ENCODE assay signal across 15 cellular contexts in genomic region chr2:221492606-221493005, GRCh38.
DNase-seq lines count a peak whose midpoint lies in the region; ATAC-seq and TF ChIP-seq lines count a peak whose summit lies in the region.
"Had no signal": no experiment of that assay in that cellular context is flagged by ENCODE, and none has a peak within 500 bp of the region (broad histone marks: within the 10 kb centered on the region; RNA-seq: fewer than 3 reads in every experiment).

No MANE protein-coding gene starts in this region.

- DNase-seq in G401 (ENCODE audit: low spot score) (peak; percentile 74), NCI-H446 treated with DMSO at 0.1 percent for 48 hours (lab: John Stamatoyannopoulos, UW) (peak; percentile 39), fibroblast of gingiva (ENCODE audit: low read depth) (peak; percentile 78)
- DNase-seq in activated CD8-positive, alpha-beta memory T cell treated with anti-CD3 and anti-CD28 coated beads, Interleukin-2, amount 50 U/mL, for 4 hours, result no peak
- DNase-seq in stimulated activated naive CD4-positive, alpha-beta T cell treated with Interleukin-2 at 50 U/mL for 16 hours (lab: John Stamatoyannopoulos, UW), result no peak
- DNase-seq: BE2C; CD4-positive, alpha-beta memory T cell; H7; KBM-7; MG63; NCI-H1105; NCI-H187 treated with DMSO at 0.1 percent for 48 hours; SHP77 had no signal

- no peak for ATAC-seq in HG02870 (IDR thresholded peaks at IDR 0.05; ENCODE audit: unreplicated experiment)

- no peaks in the 10 kb centered on the region for H3K27me3 Mint-ChIP-seq in nephron (ENCODE audit: low read depth)
- H3K27me3 Mint-ChIP-seq: CD4-positive, alpha-beta memory T cell had no signal

- peaks cover 47% of the 10 kb centered on the region for H3K36me3 Mint-ChIP-seq in nephron (ENCODE audit: low read depth)

- no peak for TF ChIP-seq CTCF in nephron (IDR thresholded peaks at IDR 0.05; ENCODE audit: unreplicated experiment in 3 of 3)

- H3K4me1 Mint-ChIP-seq in nephron, result peaks cover 68% of the 10 kb centered on the region

- H3K4me3 Mint-ChIP-seq in nephron, result no peak overlapping the region
- H3K4me3 Mint-ChIP-seq: CD4-positive, alpha-beta memory T cell had no signal

- no peaks in the 10 kb centered on the region for H3K9me3 Mint-ChIP-seq in nephron
- H3K9me3 Mint-ChIP-seq: CD4-positive, alpha-beta memory T cell had no signal

- H3K27ac Mint-ChIP-seq in nephron, result peak overlapping the region; percentile 56 to 66 (median 65)
- H3K27ac Mint-ChIP-seq: CD4-positive, alpha-beta memory T cell had no signal

- in situ Hi-C loops in G401 (cut with HindIII; ENCODE audit: low sequenced_read_pairs), result no loop called here

Comparison
In these comparisons a context has a peak if more than half of its experiments do, and no peak if none do; other contexts are left out.
1. DNase-seq: peak in G401 (single experiment), NCI-H446 treated with DMSO at 0.1 percent for 48 hours (single experiment) and fibroblast of gingiva (single experiment); none in activated CD8-positive, alpha-beta memory T cell treated with anti-CD3 and anti-CD28 coated beads, Interleukin-2, amount 50 U/mL, for 4 hours (single experiment) and stimulated activated naive CD4-positive, alpha-beta T cell treated with Interleukin-2 at 50 U/mL for 16 hours (single experiment).